In genomic region chr17:45976755-45977505, GRCh38 we compare ENCODE assay signal across 1 cellular context.
TF ChIP-seq lines count a peak whose summit lies in the region.

No MANE protein-coding gene starts in this region.

TF ChIP-seq in GM23338, 12 proteins besides CTCF, POLR2A, EP300 and RAD21 (continued from another document):
- no peak for TF ChIP-seq ZNF462 (CRISPR knock-in tag; IDR thresholded peaks at IDR 0.05)
- TF ChIP-seq STAT1 (IDR thresholded peaks at IDR 0.05; ENCODE audit: unreplicated experiment) = no peak
- TF ChIP-seq ETS1 (IDR thresholded peaks at IDR 0.05) = no peak
- no peak for TF ChIP-seq ZNF114 (CRISPR knock-in tag; IDR thresholded peaks at IDR 0.05)
- TF ChIP-seq EZH2phosphoT487 (IDR thresholded peaks at IDR 0.05; ENCODE audit: unreplicated experiment) = no peak
